1 cellular context compared by ENCODE assay signal in the genomic region with DNA sequence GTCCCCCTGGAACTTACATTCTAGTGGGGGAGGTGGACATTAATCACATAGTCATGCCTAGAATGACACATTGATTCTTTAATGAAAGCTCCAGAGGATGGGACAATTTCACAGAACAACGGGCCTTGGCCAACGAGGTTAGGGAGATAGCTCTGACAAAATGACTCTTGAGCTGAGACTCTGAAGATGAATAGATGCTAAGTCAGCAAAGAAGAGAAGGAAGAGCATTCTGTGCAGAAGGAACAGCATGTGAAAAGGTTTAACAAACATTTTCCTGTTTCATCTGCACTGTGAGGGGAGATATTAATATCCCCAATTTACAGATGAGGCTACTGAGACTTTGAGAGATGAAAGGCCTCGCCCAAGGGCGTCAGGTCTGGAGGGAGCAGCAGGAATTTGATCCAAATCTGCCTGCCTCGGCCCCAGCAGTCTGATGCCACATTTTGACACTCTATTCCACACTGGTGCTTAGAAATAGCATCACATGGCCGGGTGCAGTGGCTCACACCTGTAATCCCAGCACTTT.
TF ChIP-seq lines count a peak whose summit lies in the region.

No MANE protein-coding gene starts in this region.

TF ChIP-seq in SK-N-SH, 30 proteins besides CTCF, POLR2A, EP300 and RAD21 (continued from another document):
- no peak for TF ChIP-seq POLR2AphosphoS5 (IDR thresholded peaks at IDR 0.05; ENCODE audit: low read depth, low read length)
- no peak for TF ChIP-seq ELF1 (IDR thresholded peaks at IDR 0.05)
- TF ChIP-seq, protein P1, sequence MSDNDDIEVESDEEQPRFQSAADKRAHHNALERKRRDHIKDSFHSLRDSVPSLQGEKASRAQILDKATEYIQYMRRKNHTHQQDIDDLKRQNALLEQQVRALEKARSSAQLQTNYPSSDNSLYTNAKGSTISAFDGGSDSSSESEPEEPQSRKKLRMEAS (IDR thresholded peaks at IDR 0.05; ENCODE audit: low read depth): no peak
- no peak for TF ChIP-seq NRF1 (IDR thresholded peaks at IDR 0.05; ENCODE audit: low read depth, low read length)
- no peak for TF ChIP-seq GATA2 (CRISPR knock-in tag; IDR thresholded peaks at IDR 0.05)
- TF ChIP-seq, protein P2, sequence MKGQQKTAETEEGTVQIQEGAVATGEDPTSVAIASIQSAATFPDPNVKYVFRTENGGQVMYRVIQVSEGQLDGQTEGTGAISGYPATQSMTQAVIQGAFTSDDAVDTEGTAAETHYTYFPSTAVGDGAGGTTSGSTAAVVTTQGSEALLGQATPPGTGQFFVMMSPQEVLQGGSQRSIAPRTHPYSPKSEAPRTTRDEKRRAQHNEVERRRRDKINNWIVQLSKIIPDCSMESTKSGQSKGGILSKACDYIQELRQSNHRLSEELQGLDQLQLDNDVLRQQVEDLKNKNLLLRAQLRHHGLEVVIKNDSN (IDR thresholded peaks at IDR 0.05; ENCODE audit: borderline replicate concordance, low read depth): no peak
- no peak for TF ChIP-seq TCF12 (IDR thresholded peaks at IDR 0.05)
- no peak for TF ChIP-seq RXRA (IDR thresholded peaks at IDR 0.05; ENCODE audit: borderline replicate concordance, low read depth)
- TF ChIP-seq, protein P3, sequence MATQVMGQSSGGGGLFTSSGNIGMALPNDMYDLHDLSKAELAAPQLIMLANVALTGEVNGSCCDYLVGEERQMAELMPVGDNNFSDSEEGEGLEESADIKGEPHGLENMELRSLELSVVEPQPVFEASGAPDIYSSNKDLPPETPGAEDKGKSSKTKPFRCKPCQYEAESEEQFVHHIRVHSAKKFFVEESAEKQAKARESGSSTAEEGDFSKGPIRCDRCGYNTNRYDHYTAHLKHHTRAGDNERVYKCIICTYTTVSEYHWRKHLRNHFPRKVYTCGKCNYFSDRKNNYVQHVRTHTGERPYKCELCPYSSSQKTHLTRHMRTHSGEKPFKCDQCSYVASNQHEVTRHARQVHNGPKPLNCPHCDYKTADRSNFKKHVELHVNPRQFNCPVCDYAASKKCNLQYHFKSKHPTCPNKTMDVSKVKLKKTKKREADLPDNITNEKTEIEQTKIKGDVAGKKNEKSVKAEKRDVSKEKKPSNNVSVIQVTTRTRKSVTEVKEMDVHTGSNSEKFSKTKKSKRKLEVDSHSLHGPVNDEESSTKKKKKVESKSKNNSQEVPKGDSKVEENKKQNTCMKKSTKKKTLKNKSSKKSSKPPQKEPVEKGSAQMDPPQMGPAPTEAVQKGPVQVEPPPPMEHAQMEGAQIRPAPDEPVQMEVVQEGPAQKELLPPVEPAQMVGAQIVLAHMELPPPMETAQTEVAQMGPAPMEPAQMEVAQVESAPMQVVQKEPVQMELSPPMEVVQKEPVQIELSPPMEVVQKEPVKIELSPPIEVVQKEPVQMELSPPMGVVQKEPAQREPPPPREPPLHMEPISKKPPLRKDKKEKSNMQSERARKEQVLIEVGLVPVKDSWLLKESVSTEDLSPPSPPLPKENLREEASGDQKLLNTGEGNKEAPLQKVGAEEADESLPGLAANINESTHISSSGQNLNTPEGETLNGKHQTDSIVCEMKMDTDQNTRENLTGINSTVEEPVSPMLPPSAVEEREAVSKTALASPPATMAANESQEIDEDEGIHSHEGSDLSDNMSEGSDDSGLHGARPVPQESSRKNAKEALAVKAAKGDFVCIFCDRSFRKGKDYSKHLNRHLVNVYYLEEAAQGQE (IDR thresholded peaks at IDR 0.05; ENCODE audit: low read depth, low read length): no peak
TF ChIP-seq in SK-N-SH: peak in this region for 0.
